11 cellular contexts compared by ENCODE assay signal in genomic region chr11:61954106-61955030, GRCh38. TPM values are rescaled to one million over a fixed set of nuclear protein-coding genes. Genes with fewer than 3 reads are reported as not detected.
A peak's percentile ranks its signal among the peaks of the same experiment; 100 is the strongest.
DNase-seq lines count a peak whose midpoint lies in the region; ATAC-seq and TF ChIP-seq lines count a peak whose summit lies in the region.
"Had no signal": no experiment of that assay in that cellular context is flagged by ENCODE, and none has a peak within 500 bp of the region (broad histone marks: within the 10 kb centered on the region; RNA-seq: fewer than 3 reads in every experiment).

No MANE protein-coding gene starts in this region.

- H3K9me3 Mint-ChIP-seq in neural progenitor cell = no peaks in the 10 kb centered on the region
- H3K9me3 Mint-ChIP-seq: stimulated activated memory B cell treated with anti-CD40 and anti-IgM and Interleukin-4, amounts not matched to agents 10 μg/mL and 1 μg/mL and 100 μg/mL, for 72 hours had no signal

- ATAC-seq in GM21367 (IDR thresholded peaks at IDR 0.05; ENCODE audit: unreplicated experiment) = no peak
- ATAC-seq in GM19328 (IDR thresholded peaks at IDR 0.05; ENCODE audit: unreplicated experiment) = no peak
- no peak for ATAC-seq in GM18520 (IDR thresholded peaks at IDR 0.05; ENCODE audit: unreplicated experiment)

- peaks cover 4% of the 10 kb centered on the region; the same call in 1 of the 2 replicates for H3K9me3 ChIP-seq in AG04450 (ENCODE audit: control insufficient read depth, insufficient read depth, low read length)
- no peaks in the 10 kb centered on the region for H3K9me3 ChIP-seq in neural progenitor cell (ENCODE audit: low read depth)

- CTCF ChIA-PET in AG04450 (lab: Charles Lee) = interaction anchor here (0.6 to 2.0 kb wide), 9 partner anchors 15 to 157 kb away, joined by 3 to 17 read pairs (median 4); no protein-coding TSS in a partner anchor

- no peak overlapping the region for H3K27ac Mint-ChIP-seq in neural progenitor cell
- H3K27ac Mint-ChIP-seq: stimulated activated memory B cell treated with anti-CD40 and anti-IgM and Interleukin-4, amounts not matched to agents 10 μg/mL and 1 μg/mL and 100 μg/mL, for 72 hours had no signal

- peaks cover 15% of the 10 kb centered on the region for H3F3A ChIP-seq in neural progenitor cell (ENCODE audit: low read depth)

- H3K27me3 Mint-ChIP-seq in neural progenitor cell (ENCODE audit: insufficient read depth, low read depth) = peaks cover 13% of the 10 kb centered on the region

- POLR2A ChIA-PET in AG04450 (lab: Yijun Ruan, JAX) = interaction anchor here (0.6 to 1.9 kb wide), 9 partner anchors 9 to 157 kb away, joined by 3 to 20 read pairs (median 5); partner anchors contain the start of genes FTH1 and RAB3IL1

- H4K20me1 ChIP-seq in neural progenitor cell (ENCODE audit: low read depth) = no peaks in the 10 kb centered on the region

- peak overlapping the region; percentile 10; the same call in 1 of the 2 replicates for H3K4me3 ChIP-seq in AG04450 (ENCODE audit: low read depth, low read length)
- H3K4me3 ChIP-seq in neural progenitor cell = peak overlapping the region; percentile 41

- peaks cover 5% of the 10 kb centered on the region for H3K4me1 Mint-ChIP-seq in neural progenitor cell

- H3K27me3 ChIP-seq in AG04450 (ENCODE audit: control insufficient read depth, insufficient read depth, low read length) = no peaks in the 10 kb centered on the region
- H3K27me3 ChIP-seq in neural progenitor cell = peaks cover 34% of the 10 kb centered on the region

- peak overlapping the region; percentile 86 for H3K4me2 ChIP-seq in neural progenitor cell

- peak overlapping the region; percentile 77 for H3K27ac ChIP-seq in AG04450 (ENCODE audit: low read depth, low read length)
- peak overlapping the region; percentile 40 for H3K27ac ChIP-seq in epithelial cell of prostate
- no peak overlapping the region for H3K27ac ChIP-seq in neural progenitor cell

- H3K9ac ChIP-seq in neural progenitor cell = no peak overlapping the region

- TF ChIP-seq CTCF in AG04450 (IDR thresholded peaks at IDR 0.05; ENCODE audit: low read depth, low read length) (no peak), neural progenitor cell (IDR thresholded peaks at IDR 0.05) (no peak)

- DNase-seq in AG04450 (ENCODE audit: low read depth, low spot score) = no peak
- DNase-seq in MV-4-11 (lab: John Stamatoyannopoulos, UW) = peak; percentile 21
- no peak for DNase-seq in epithelial cell of prostate (ENCODE audit: low read depth, low spot score)
- no peak for DNase-seq in neural progenitor cell (ENCODE audit: low spot score)
- no peak for DNase-seq in stimulated activated CD4-positive, alpha-beta T cell treated with anti-CD3 and anti-CD28 coated beads, Interleukin-4, amount 100 ng/mL, for 1 hour
- DNase-seq: activated CD4-positive, alpha-beta T cell treated with anti-CD3 and anti-CD28 coated beads, Interleukin-2, amount 50 U/mL, for 48 hours; NCI-H510A had no signal

- peak overlapping the region; percentile 68 for H3K4me3 Mint-ChIP-seq in neural progenitor cell

- no peaks in the 10 kb centered on the region for H3K36me3 ChIP-seq in neural progenitor cell

- peaks cover 6% of the 10 kb centered on the region for H3K4me1 ChIP-seq in neural progenitor cell

- H3K79me2 ChIP-seq in neural progenitor cell (ENCODE audit: low read depth) = no peaks in the 10 kb centered on the region

- H2AFZ ChIP-seq in neural progenitor cell (replicated peaks) = peak overlapping the region; percentile 94

- no peaks in the 10 kb centered on the region for H3K36me3 Mint-ChIP-seq in neural progenitor cell

RNA-seq across cellular contexts. Expression of gene BEST1, which starts 4.2 kb away (rescaled TPM):
- 2.6 TPM in 2 replicates for polyA plus RNA-seq in AG04450 (2011; rRNA removed)
- 4.4 and 4.9 TPM in 2 replicates for polyA minus RNA-seq in AG04450 (2011; rRNA and poly(A)+ RNA removed)
- 0.15 TPM in 1 of 2 replicates, not detected in the other for total RNA-seq in neural progenitor cell (ENCODE audit: low replicate concordance)

RNA-seq across cellular contexts. Expression of gene FTH1, which starts 13.1 kb away (rescaled TPM):
- polyA plus RNA-seq in AG04450 (2011; rRNA removed) = 3,294 and 4,220 TPM in 2 replicates
- 1,880 and 1,982 TPM in 2 replicates for polyA minus RNA-seq in AG04450 (2011; rRNA and poly(A)+ RNA removed)
- total RNA-seq in neural progenitor cell (ENCODE audit: low replicate concordance) = 649 and 846 TPM in 2 replicates

RNA-seq across cellular contexts. Expression of gene RAB3IL1, which starts 37.0 kb away (rescaled TPM):
- 2.7 and 3.6 TPM in 2 replicates for polyA plus RNA-seq in AG04450 (2011; rRNA removed)
- polyA minus RNA-seq in AG04450 (2011; rRNA and poly(A)+ RNA removed) = 2.6 and 2.9 TPM in 2 replicates
- 1.4 TPM in 2 replicates for total RNA-seq in neural progenitor cell (ENCODE audit: low replicate concordance)
